In the genomic region with DNA sequence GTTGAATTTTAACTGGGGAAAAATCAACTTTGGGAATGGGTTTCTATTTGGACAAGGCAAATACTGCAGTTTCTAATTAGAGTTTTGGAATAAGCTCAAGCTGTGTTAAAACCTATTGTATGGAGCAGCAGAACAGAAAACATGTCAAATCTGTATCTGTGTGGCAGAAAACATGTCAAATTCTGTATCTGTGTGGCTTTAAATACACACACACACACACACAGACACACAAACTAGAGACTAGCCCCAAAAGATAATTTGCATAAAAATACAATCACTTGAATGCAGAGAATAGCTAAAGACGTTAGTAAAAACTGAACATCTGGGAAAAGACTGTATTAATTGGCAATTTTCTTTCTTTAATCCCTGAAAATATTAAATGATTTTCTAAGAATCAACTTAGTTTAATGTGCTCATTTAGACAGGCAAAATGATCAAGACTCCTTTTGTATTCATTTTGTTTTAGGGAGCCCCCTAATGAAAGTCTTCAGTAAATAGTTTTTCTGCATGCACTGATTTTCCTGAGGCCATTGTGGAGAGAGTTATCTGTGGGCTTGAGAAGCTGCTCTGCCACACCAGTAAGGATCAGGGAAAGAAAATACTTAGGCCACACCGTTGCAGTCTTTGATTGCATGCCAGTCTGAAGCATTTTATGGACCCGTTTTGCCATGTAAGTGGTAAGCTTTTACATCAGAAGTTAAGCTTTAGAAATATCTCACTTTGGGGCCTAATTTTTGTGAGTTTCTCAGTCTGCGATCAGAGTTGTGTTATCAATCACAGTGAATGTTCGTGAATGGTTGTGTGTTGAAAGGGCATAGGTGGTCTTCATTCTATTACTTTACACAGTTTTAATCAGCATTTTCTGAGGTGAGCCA, we compare ENCODE assay signal across 8 cellular contexts.
DNase-seq lines count a peak whose midpoint lies in the region; ATAC-seq lines count a peak whose summit lies in the region.

No MANE protein-coding gene starts in this region.

- peak overlapping the region in 4 of 5 donors; percentile 9 to 84 (median 70) for H3K4me3 ChIP-seq in subcutaneous abdominal adipose tissue (ENCODE audit: low read depth in 1 of 5, low read length in 5 of 5)

- DNase-seq in NCI-H345 treated with DMSO at 0.1 percent for 48 hours (lab: John Stamatoyannopoulos, UW; ENCODE audit: unreplicated experiment) = peak; percentile 19
- no peak for DNase-seq in NCI-H345 (lab: John Stamatoyannopoulos, UW)
- DNase-seq in SW480 (ENCODE audit: low spot score) = peak; percentile 29
- DNase-seq in globus pallidus (ENCODE audit: low spot score) = peak; percentile 59
- DNase-seq in COLO829 (ENCODE audit: low spot score) = no peak
- DNase-seq in LoVo (ENCODE audit: low spot score) = no peak

- peak overlapping the region; percentile 79 for H3K27ac ChIP-seq in subcutaneous abdominal adipose tissue (ENCODE audit: low read depth, low read length)

- ATAC-seq in GM21576 (IDR thresholded peaks at IDR 0.05; ENCODE audit: unreplicated experiment) = no peak

- H3K9me3 ChIP-seq in subcutaneous abdominal adipose tissue (ENCODE audit: control insufficient read depth in 5 of 5, low read length in 5 of 5) = no peaks in the 10 kb centered on the region

- H3K36me3 ChIP-seq in subcutaneous abdominal adipose tissue (ENCODE audit: control insufficient read depth in 5 of 5, insufficient read depth in 5 of 5, low read length in 5 of 5) = no peaks in the 10 kb centered on the region

- peak overlapping the region in 3 of 5 donors; percentile 74 to 79 (median 77) for H3K9ac ChIP-seq in subcutaneous abdominal adipose tissue (ENCODE audit: low read length in 5 of 5)

- H3K27me3 ChIP-seq in subcutaneous abdominal adipose tissue (ENCODE audit: control insufficient read depth in 5 of 5, insufficient read depth in 4 of 5, low read length in 5 of 5) = no peaks in the 10 kb centered on the region

- H3K4me1 ChIP-seq in subcutaneous abdominal adipose tissue (ENCODE audit: control insufficient read depth in 5 of 5, insufficient read depth in 5 of 5, low read length in 5 of 5) = peaks cover 2 to 31% (median 23%) of the 10 kb centered on the region in 5 donors

Comparison
In these comparisons a context has a peak if more than half of its experiments do, and no peak if none do; other contexts are left out.
1. DNase-seq: peak in NCI-H345 treated with DMSO at 0.1 percent for 48 hours (single experiment), SW480 (single experiment) and globus pallidus (single experiment); none in NCI-H345 (single experiment), COLO829 (single experiment) and LoVo (single experiment).